In the genomic region with DNA sequence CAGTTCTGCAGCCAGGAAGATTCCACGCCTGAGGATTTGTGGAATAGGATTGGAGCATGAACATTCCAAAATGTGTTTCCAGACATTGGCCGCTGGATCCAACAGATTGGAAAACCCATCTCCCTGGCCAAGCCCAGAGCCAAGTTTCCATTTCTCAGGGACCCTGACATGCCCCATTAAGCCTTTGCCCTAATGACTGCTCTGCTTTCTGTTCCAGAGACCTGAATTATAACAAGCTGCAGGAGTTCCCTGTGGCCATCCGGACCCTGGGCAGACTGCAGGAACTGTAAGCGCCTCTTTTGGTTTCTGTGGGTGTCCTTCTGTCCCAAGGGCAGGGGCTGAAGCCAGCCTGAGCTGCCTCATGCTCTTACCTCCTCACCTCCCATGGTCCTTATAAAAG, we compare ENCODE assay signal across 29 cellular contexts.
"Had no signal": no experiment of that assay in that cellular context is flagged by ENCODE, and none has a peak within 500 bp of the region (broad histone marks: within the 10 kb centered on the region; RNA-seq: fewer than 3 reads in every experiment).

No MANE protein-coding gene starts in this region.

- H3K9me3 Mint-ChIP-seq: nephron; neural crest cell; stimulated activated naive B cell treated with anti-CD40 and anti-IgM and Interleukin-4, amounts not matched to agents 10 μg/mL and 1 μg/mL and 100 μg/mL, for 72 hours had no signal

- H3K36me3 ChIP-seq: left lung, lower lobe of right lung, pancreas, prostate gland, stomach, thyroid gland, transverse colon, upper lobe of left lung, vagina had no signal

- H3K4me3 ChIP-seq: left lung, lower lobe of right lung, pancreas, prostate gland, skin epidermis, stomach, testis, thyroid gland, transverse colon, upper lobe of left lung, vagina had no signal

- H3K4me3 Mint-ChIP-seq: nephron; neural crest cell; stimulated activated naive B cell treated with anti-CD40 and anti-IgM and Interleukin-4, amounts not matched to agents 10 μg/mL and 1 μg/mL and 100 μg/mL, for 72 hours had no signal

- H3K27ac ChIP-seq: left lung, lower lobe of right lung, pancreas, prostate gland, skin epidermis, stomach, testis, thyroid gland, transverse colon, upper lobe of left lung, vagina had no signal

- H3K27ac Mint-ChIP-seq: nephron; stimulated activated naive B cell treated with anti-CD40 and anti-IgM and Interleukin-4, amounts not matched to agents 10 μg/mL and 1 μg/mL and 100 μg/mL, for 72 hours had no signal

- H3K9me3 ChIP-seq: left lung, lower lobe of right lung, pancreas, prostate gland, stomach, testis, thyroid gland, transverse colon, upper lobe of left lung, vagina had no signal

- H3K4me1 Mint-ChIP-seq: neural crest cell had no signal

- H3K27me3 ChIP-seq: left lung, pancreas, testis, thyroid gland, transverse colon, upper lobe of left lung, vagina had no signal

- FAIRE-seq: keratinocyte, pancreas had no signal

- H3K36me3 Mint-ChIP-seq: stimulated activated naive B cell treated with anti-CD40 and anti-IgM and Interleukin-4, amounts not matched to agents 10 μg/mL and 1 μg/mL and 100 μg/mL, for 72 hours had no signal

- ATAC-seq: left cardiac atrium; left lung; lower lobe of right lung; pancreas; right cardiac atrium; sciatic nerve; stimulated activated naive B cell treated with anti-CD40 and anti-IgM and Interleukin-4, amounts not matched to agents 10 μg/mL and 1 μg/mL and 100 μg/mL, for 72 hours; stimulated activated naive CD8-positive, alpha-beta T cell treated with anti-CD3 and anti-CD28 coated beads, Interleukin-15, Interleukin-2, amounts not matched to agents 100 U/mL and 50 U/mL, for 24 hours had no signal

- H3K4me1 ChIP-seq: left lung, lower lobe of right lung, pancreas, prostate gland, stomach, testis, thyroid gland, transverse colon, upper lobe of left lung, vagina had no signal

- DNase-seq: kidney glomerular epithelial cell; left cardiac atrium; left lung; lower lobe of right lung; mammary epithelial cell; mesenchymal stem cell; nucleus accumbens; pancreas; posterior cingulate gyrus; retina; right cardiac atrium; stimulated activated CD4-positive, alpha-beta T cell treated with anti-CD3 and anti-CD28 coated beads, Interleukin-12 subunit alpha, Interleukin-12 subunit beta, amount 100 ng/mL, for 4 hours; stimulated activated CD4-positive, alpha-beta T cell treated with anti-CD3 and anti-CD28 coated beads, Interleukin-15, amount 100 ng/mL, for 24 hours; stimulated activated CD4-positive, alpha-beta T cell treated with anti-CD3 and anti-CD28 coated beads, Interleukin-2, amount 100 ng/mL, for 24 hours; stimulated activated CD4-positive, alpha-beta T cell treated with anti-CD3 and anti-CD28 coated beads, Interleukin-4, amount 100 ng/mL, for 1 hour; stimulated activated naive B cell treated with anti-CD40 and anti-IgM and Interleukin-4, amounts not matched to agents 10 μg/mL and 1 μg/mL and 100 μg/mL, for 72 hours; stimulated activated naive CD8-positive, alpha-beta T cell treated with anti-CD3 and anti-CD28 coated beads, Interleukin-15, Interleukin-2, amounts not matched to agents 100 U/mL and 50 U/mL, for 24 hours; stomach; testis; thyroid gland; transverse colon; upper lobe of left lung had no signal
